In genomic region chr15:60444289-60444912, GRCh38 we compare ENCODE assay signal across 8 cellular contexts. TPM values are rescaled to one million over a fixed set of nuclear protein-coding genes. Genes with fewer than 3 reads are reported as not detected.
DNase-seq lines count a peak whose midpoint lies in the region; ATAC-seq and TF ChIP-seq lines count a peak whose summit lies in the region.

No MANE protein-coding gene starts in this region.

- peak; percentile 66 for TF ChIP-seq CTCF in upper lobe of right lung (IDR thresholded peaks at IDR 0.05)

- H3K27ac ChIP-seq in upper lobe of right lung, result no peak overlapping the region

- H3K4me3 Mint-ChIP-seq in activated T-cell treated with anti-CD3 and anti-CD28 coated beads, Interleukin-2, amount 50 U/mL, for 4 hours, result no peak overlapping the region

- peak; percentile 56 for ATAC-seq in Right ventricle myocardium superior (ENCODE audit: poor library complexity)
- no peak for ATAC-seq in left cardiac atrium
- ATAC-seq in upper lobe of right lung, result no peak
- ATAC-seq in HG02642 (IDR thresholded peaks at IDR 0.05; ENCODE audit: poor library complexity, unreplicated experiment), result no peak
- no peak for ATAC-seq in activated T-cell treated with anti-CD3 and anti-CD28 coated beads, Interleukin-2, amount 50 U/mL, for 4 hours

- no peaks in the 10 kb centered on the region for H3K4me1 Mint-ChIP-seq in activated T-cell treated with anti-CD3 and anti-CD28 coated beads, Interleukin-2, amount 50 U/mL, for 4 hours (ENCODE audit: low read depth)

- no peaks in the 10 kb centered on the region for H3K9me3 Mint-ChIP-seq in activated T-cell treated with anti-CD3 and anti-CD28 coated beads, Interleukin-2, amount 50 U/mL, for 4 hours

- peaks cover 33% of the 10 kb centered on the region for H3K36me3 ChIP-seq in upper lobe of right lung

- peaks cover 24% of the 10 kb centered on the region for H3K36me3 Mint-ChIP-seq in activated T-cell treated with anti-CD3 and anti-CD28 coated beads, Interleukin-2, amount 50 U/mL, for 4 hours (ENCODE audit: insufficient read depth)

- H3K4me3 ChIP-seq in upper lobe of right lung, result no peak overlapping the region

- intact Hi-C loops in Right ventricle myocardium superior (cut with DNase I), result loop anchor here (5.0 kb wide), 2 partner anchors 82 to 102 kb away; no protein-coding TSS in a partner anchor
- intact Hi-C loops in left cardiac atrium (cut with DNase I), result loop anchor here (5.0 kb wide), 2 partner anchors 82 to 87 kb away; no protein-coding TSS in a partner anchor
- intact Hi-C loops in upper lobe of right lung (cut with DNase I), result loop anchor here (10.0 kb wide), 1 partner anchor 90 kb away; no protein-coding TSS in a partner anchor

- no peaks in the 10 kb centered on the region for H3K9me3 ChIP-seq in upper lobe of right lung

- H3K27me3 Mint-ChIP-seq in activated T-cell treated with anti-CD3 and anti-CD28 coated beads, Interleukin-2, amount 50 U/mL, for 4 hours (ENCODE audit: low read depth), result no peaks in the 10 kb centered on the region

- no peak for DNase-seq in Right ventricle myocardium superior
- no peak for DNase-seq in left cardiac atrium
- peak; percentile 32 for DNase-seq in SW480 (ENCODE audit: low spot score)
- DNase-seq in inferior parietal cortex (ENCODE audit: extremely low spot score), result peak; percentile 21
- no peak for DNase-seq in upper lobe of right lung
- DNase-seq in activated CD4-positive, CD25-positive, alpha-beta regulatory T cell treated with anti-CD3 and anti-CD28 coated beads, Interleukin-2, amount 50 U/mL, for 72 hours, result no peak
- DNase-seq in activated T-cell treated with anti-CD3 and anti-CD28 coated beads, Interleukin-2, amount 50 U/mL, for 4 hours, result no peak

- no peaks in the 10 kb centered on the region for H3K27me3 ChIP-seq in upper lobe of right lung

- no peaks in the 10 kb centered on the region for H3K4me1 ChIP-seq in upper lobe of right lung

RNA-seq across cellular contexts. Expression of gene ICE2, which starts 34.5 kb away (rescaled TPM):
- total RNA-seq in Right ventricle myocardium superior (24.6 TPM), left cardiac atrium (10 to 100 TPM; 29.0 to 29.6 TPM), upper lobe of right lung (49.9 TPM)
- 10 to 100 TPM; 51.9 to 66.3 (median 61.4) TPM for total RNA-seq in activated T-cell treated with anti-CD3 and anti-CD28 coated beads, Interleukin-2, amount 50 U/mL, for 4 hours

RNA-seq across cellular contexts. Expression of gene ANXA2, which starts 46.6 kb away (rescaled TPM):
- 157 TPM for total RNA-seq in Right ventricle myocardium superior
- total RNA-seq in left cardiac atrium, result 100 to 1,000 TPM; 337 to 435 TPM
- 818 TPM for total RNA-seq in upper lobe of right lung
- total RNA-seq in activated T-cell treated with anti-CD3 and anti-CD28 coated beads, Interleukin-2, amount 50 U/mL, for 4 hours, result 100 to 1,000 TPM in 1 of 3 donors, 10 to 100 TPM in 2; 60.6 to 104 (median 75.1) TPM

Comparison
In these comparisons a context has a peak if more than half of its experiments do, and no peak if none do; other contexts are left out.
1. DNase-seq: peak in SW480 (single experiment) and inferior parietal cortex (single experiment); none in Right ventricle myocardium superior (single experiment), left cardiac atrium (single experiment), upper lobe of right lung (single experiment), activated CD4-positive, CD25-positive, alpha-beta regulatory T cell treated with anti-CD3 and anti-CD28 coated beads, Interleukin-2, amount 50 U/mL, for 72 hours (single experiment) and activated T-cell treated with anti-CD3 and anti-CD28 coated beads, Interleukin-2, amount 50 U/mL, for 4 hours (single experiment).